2 cellular contexts compared by ENCODE assay signal in the genomic region with DNA sequence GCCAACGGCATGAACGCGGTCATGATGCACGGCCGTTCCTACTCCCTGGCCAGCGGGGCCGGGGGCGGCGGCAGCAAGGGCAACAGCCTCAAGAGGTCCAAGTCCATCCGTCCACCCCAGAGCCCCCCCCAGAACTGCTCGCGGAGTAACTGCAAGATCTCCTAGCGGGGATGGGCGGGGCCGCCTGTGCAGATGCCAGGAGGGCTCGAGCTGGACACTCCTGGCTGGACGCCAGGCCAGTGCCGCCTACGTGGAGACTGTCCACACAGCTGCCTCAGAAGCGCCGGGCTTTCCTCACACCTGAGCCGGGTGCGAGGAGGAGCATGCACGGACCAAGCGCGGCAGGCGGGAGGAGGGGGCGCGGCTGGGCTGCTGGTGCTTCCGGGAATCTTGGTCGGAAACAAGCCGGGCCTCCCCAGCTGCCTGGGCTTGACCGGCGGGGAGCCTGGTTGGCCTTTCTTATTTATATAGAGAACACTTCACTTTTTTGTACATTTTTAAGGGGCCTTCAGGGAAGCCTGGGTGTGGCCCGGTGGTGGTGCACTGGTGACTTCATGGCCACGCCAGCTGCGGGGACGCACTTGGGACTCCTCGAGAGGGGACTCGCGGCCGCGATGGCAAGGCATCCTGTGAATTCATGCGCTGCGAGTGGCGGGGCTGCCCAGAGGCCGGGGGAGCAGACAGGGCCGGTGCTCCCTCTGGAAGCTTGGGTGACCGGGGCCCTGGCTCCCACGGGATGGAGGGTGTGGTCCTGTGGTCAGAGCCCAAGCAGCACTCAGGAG.
TF ChIP-seq lines count a peak whose summit lies in the region.

No MANE protein-coding gene starts in this region.

TF ChIP-seq in HCT116, 20 proteins besides CTCF, POLR2A, EP300 and RAD21:
- TF ChIP-seq, protein P1, sequence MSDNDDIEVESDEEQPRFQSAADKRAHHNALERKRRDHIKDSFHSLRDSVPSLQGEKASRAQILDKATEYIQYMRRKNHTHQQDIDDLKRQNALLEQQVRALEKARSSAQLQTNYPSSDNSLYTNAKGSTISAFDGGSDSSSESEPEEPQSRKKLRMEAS (IDR thresholded peaks at IDR 0.05): peak; percentile 98
- TF ChIP-seq, protein P2, sequence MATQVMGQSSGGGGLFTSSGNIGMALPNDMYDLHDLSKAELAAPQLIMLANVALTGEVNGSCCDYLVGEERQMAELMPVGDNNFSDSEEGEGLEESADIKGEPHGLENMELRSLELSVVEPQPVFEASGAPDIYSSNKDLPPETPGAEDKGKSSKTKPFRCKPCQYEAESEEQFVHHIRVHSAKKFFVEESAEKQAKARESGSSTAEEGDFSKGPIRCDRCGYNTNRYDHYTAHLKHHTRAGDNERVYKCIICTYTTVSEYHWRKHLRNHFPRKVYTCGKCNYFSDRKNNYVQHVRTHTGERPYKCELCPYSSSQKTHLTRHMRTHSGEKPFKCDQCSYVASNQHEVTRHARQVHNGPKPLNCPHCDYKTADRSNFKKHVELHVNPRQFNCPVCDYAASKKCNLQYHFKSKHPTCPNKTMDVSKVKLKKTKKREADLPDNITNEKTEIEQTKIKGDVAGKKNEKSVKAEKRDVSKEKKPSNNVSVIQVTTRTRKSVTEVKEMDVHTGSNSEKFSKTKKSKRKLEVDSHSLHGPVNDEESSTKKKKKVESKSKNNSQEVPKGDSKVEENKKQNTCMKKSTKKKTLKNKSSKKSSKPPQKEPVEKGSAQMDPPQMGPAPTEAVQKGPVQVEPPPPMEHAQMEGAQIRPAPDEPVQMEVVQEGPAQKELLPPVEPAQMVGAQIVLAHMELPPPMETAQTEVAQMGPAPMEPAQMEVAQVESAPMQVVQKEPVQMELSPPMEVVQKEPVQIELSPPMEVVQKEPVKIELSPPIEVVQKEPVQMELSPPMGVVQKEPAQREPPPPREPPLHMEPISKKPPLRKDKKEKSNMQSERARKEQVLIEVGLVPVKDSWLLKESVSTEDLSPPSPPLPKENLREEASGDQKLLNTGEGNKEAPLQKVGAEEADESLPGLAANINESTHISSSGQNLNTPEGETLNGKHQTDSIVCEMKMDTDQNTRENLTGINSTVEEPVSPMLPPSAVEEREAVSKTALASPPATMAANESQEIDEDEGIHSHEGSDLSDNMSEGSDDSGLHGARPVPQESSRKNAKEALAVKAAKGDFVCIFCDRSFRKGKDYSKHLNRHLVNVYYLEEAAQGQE (IDR thresholded peaks at IDR 0.05; ENCODE audit: low read depth): no peak
- TF ChIP-seq EZH2 (IDR thresholded peaks at IDR 0.05): no peak
- no peak for TF ChIP-seq ZBTB33 (IDR thresholded peaks at IDR 0.05; ENCODE audit: extremely low read depth, insufficient replicate concordance, low read length)
- TF ChIP-seq SIN3A (IDR thresholded peaks at IDR 0.05; ENCODE audit: low read depth): 0 out of 2 replicates have a peak, but pooled peaks have one; percentile 48
- TF ChIP-seq ZFX (IDR thresholded peaks at IDR 0.05): no peak
- no peak for TF ChIP-seq ATF3 (IDR thresholded peaks at IDR 0.05)
- TF ChIP-seq CBX3 (IDR thresholded peaks at IDR 0.05; ENCODE audit: low read depth): peak; percentile 83
- TF ChIP-seq FOSL1 (IDR thresholded peaks at IDR 0.05; ENCODE audit: low read depth): no peak
- no peak for TF ChIP-seq SRF (IDR thresholded peaks at IDR 0.05; ENCODE audit: low read depth)
- peak; percentile 48; the same call in 1 of the 2 replicates for TF ChIP-seq EGR1 (IDR thresholded peaks at IDR 0.05; ENCODE audit: low read depth)
- no peak for TF ChIP-seq ELF1 (IDR thresholded peaks at IDR 0.05; ENCODE audit: borderline replicate concordance, low read depth)
- no peak for TF ChIP-seq TCF7L2 (IDR thresholded peaks at IDR 0.05; ENCODE audit: borderline replicate concordance, extremely low read depth, insufficient read depth, insufficient read length)
- peak; percentile 44; the same call in 1 of the 2 replicates for TF ChIP-seq SP1 (IDR thresholded peaks at IDR 0.05; ENCODE audit: low read depth)
- no peak for TF ChIP-seq EZH2phosphoT487 (IDR thresholded peaks at IDR 0.05; ENCODE audit: borderline replicate concordance)
- TF ChIP-seq POLR2AphosphoS5 (IDR thresholded peaks at IDR 0.05; ENCODE audit: low read depth, low read length): no peak; the same call in 1 of the 2 replicates

TF ChIP-seq in HepG2, 621 proteins besides CTCF, POLR2A, EP300 and RAD21 (continues in another document):
- TF ChIP-seq ZBTB33 (CRISPR knock-in tag; IDR thresholded peaks at IDR 0.05): peak; percentile 99
- no peak for TF ChIP-seq ZSCAN31 (CRISPR knock-in tag; IDR thresholded peaks at IDR 0.05; ENCODE audit: low read depth)
- TF ChIP-seq, protein P3, sequence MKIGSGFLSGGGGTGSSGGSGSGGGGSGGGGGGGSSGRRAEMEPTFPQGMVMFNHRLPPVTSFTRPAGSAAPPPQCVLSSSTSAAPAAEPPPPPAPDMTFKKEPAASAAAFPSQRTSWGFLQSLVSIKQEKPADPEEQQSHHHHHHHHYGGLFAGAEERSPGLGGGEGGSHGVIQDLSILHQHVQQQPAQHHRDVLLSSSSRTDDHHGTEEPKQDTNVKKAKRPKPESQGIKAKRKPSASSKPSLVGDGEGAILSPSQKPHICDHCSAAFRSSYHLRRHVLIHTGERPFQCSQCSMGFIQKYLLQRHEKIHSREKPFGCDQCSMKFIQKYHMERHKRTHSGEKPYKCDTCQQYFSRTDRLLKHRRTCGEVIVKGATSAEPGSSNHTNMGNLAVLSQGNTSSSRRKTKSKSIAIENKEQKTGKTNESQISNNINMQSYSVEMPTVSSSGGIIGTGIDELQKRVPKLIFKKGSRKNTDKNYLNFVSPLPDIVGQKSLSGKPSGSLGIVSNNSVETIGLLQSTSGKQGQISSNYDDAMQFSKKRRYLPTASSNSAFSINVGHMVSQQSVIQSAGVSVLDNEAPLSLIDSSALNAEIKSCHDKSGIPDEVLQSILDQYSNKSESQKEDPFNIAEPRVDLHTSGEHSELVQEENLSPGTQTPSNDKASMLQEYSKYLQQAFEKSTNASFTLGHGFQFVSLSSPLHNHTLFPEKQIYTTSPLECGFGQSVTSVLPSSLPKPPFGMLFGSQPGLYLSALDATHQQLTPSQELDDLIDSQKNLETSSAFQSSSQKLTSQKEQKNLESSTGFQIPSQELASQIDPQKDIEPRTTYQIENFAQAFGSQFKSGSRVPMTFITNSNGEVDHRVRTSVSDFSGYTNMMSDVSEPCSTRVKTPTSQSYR (CRISPR knock-in tag; IDR thresholded peaks at IDR 0.05; ENCODE audit: borderline replicate concordance): no peak
- TF ChIP-seq ZNF563 (CRISPR knock-in tag; IDR thresholded peaks at IDR 0.05): no peak
- TF ChIP-seq NFRKB (IDR thresholded peaks at IDR 0.05): no peak
- peak; percentile 71 for TF ChIP-seq AGO2 (optimal IDR thresholded peaks at IDR 0.05; ENCODE audit: low read depth, low read length)
- no peak for TF ChIP-seq KDM5B (CRISPR knock-in tag; IDR thresholded peaks at IDR 0.05; ENCODE audit: borderline replicate concordance)
- TF ChIP-seq PLSCR1 (CRISPR knock-in tag; IDR thresholded peaks at IDR 0.05; ENCODE audit: borderline replicate concordance): no peak
- 0 out of 2 replicates have a peak, but pooled peaks have one; percentile 38 for TF ChIP-seq SALL1 (CRISPR knock-in tag; IDR thresholded peaks at IDR 0.05)
- TF ChIP-seq SRF (IDR thresholded peaks at IDR 0.05; ENCODE audit: low read depth, low read length): no peak
- no peak for TF ChIP-seq ZBTB8A (CRISPR knock-in tag; IDR thresholded peaks at IDR 0.05; ENCODE audit: borderline replicate concordance, low read depth)
- no peak for TF ChIP-seq ZNF318 (CRISPR knock-in tag; IDR thresholded peaks at IDR 0.05)
- no peak for TF ChIP-seq EED (CRISPR knock-in tag; IDR thresholded peaks at IDR 0.05)
- no peak for TF ChIP-seq SMC3 (IDR thresholded peaks at IDR 0.05; ENCODE audit: low read length)
- TF ChIP-seq, protein P4, sequence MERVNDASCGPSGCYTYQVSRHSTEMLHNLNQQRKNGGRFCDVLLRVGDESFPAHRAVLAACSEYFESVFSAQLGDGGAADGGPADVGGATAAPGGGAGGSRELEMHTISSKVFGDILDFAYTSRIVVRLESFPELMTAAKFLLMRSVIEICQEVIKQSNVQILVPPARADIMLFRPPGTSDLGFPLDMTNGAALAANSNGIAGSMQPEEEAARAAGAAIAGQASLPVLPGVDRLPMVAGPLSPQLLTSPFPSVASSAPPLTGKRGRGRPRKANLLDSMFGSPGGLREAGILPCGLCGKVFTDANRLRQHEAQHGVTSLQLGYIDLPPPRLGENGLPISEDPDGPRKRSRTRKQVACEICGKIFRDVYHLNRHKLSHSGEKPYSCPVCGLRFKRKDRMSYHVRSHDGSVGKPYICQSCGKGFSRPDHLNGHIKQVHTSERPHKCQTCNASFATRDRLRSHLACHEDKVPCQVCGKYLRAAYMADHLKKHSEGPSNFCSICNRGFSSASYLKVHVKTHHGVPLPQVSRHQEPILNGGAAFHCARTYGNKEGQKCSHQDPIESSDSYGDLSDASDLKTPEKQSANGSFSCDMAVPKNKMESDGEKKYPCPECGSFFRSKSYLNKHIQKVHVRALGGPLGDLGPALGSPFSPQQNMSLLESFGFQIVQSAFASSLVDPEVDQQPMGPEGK (CRISPR knock-in tag; IDR thresholded peaks at IDR 0.05): peak; percentile 33; the same call in 1 of the 2 replicates
- peak; percentile 29 for TF ChIP-seq RBM39 (IDR thresholded peaks at IDR 0.05; ENCODE audit: low read depth, low read length, poor library complexity, severe bottlenecking)
- no peak for TF ChIP-seq NFYC (CRISPR knock-in tag; IDR thresholded peaks at IDR 0.05)
- TF ChIP-seq ARHGAP35 (CRISPR knock-in tag; IDR thresholded peaks at IDR 0.05; ENCODE audit: borderline replicate concordance): no peak
